Comparison of ENCODE assay signal across 8 cellular contexts in genomic region chrX:48890934-48891401, GRCh38. TPM values are rescaled to one million over a fixed set of nuclear protein-coding genes. Genes with fewer than 3 reads are reported as not detected.
A peak's percentile ranks its signal among the peaks of the same experiment; 100 is the strongest.
DNase-seq lines count a peak whose midpoint lies in the region; ATAC-seq and TF ChIP-seq lines count a peak whose summit lies in the region.

No MANE protein-coding gene starts in this region.

- H3K9me3 ChIP-seq in heart left ventricle = no peaks in the 10 kb centered on the region

- H3K4me3 ChIP-seq in heart left ventricle = peak overlapping the region; percentile 17 to 82 (median 65)
- peak overlapping the region; percentile 43 for H3K4me3 ChIP-seq in retinal pigment epithelial cell (ENCODE audit: low read length)

- peaks cover 0 to 18% (median 4%) of the 10 kb centered on the region in 9 donors for H3K36me3 ChIP-seq in heart left ventricle

- intact Hi-C loops in heart left ventricle (cut with DNase I) = loop anchor here in 6 of 10 donors (5.0 to 10.0 kb wide), 4 partner anchors 86 to 196 kb away; partner anchors contain the start of genes HDAC6 (in 5 of the 6) and SUV39H1 (in 1 of the 6)

- in situ Hi-C loops in ACHN (cut with HindIII; ENCODE audit: low pct_ligation_motif_present, low pct_unique_long_range_greater_than_20kb, low sequenced_read_pairs) = no loop called here

- peak overlapping the region in 11 of 12 donors; percentile 19 to 83 (median 53) for H3K27ac ChIP-seq in heart left ventricle

- H3K4me1 ChIP-seq in heart left ventricle = peaks cover 0 to 9% (median 2%) of the 10 kb centered on the region in 12 donors

- ATAC-seq in GM18867 (IDR thresholded peaks at IDR 0.05; ENCODE audit: unreplicated experiment) = peak; percentile 51
- ATAC-seq in HG03064 (IDR thresholded peaks at IDR 0.05; ENCODE audit: low read depth, unreplicated experiment) = peak; percentile 44
- ATAC-seq in heart left ventricle = peak in 2 of 4 donors; percentile 46 to 50

- TF ChIP-seq POLR2A in heart left ventricle (IDR thresholded peaks at IDR 0.05) = no peak

- TF ChIP-seq CTCF in heart left ventricle (IDR thresholded peaks at IDR 0.05) = no peak
- TF ChIP-seq CTCF in retinal pigment epithelial cell (conservative IDR thresholded peaks at IDR 0.05; ENCODE audit: low read depth, low read length) = no peak

- H3K27me3 ChIP-seq in heart left ventricle = no peaks in the 10 kb centered on the region

- peak; percentile 4 for DNase-seq in ACHN
- peak; percentile 7 for DNase-seq in activated CD4-positive, alpha-beta T cell treated with anti-CD3 and anti-CD28 coated beads, Interleukin-2, amount 50 U/mL, for 1 hour
- DNase-seq in heart left ventricle = no peak
- no peak for DNase-seq in retinal pigment epithelial cell (ENCODE audit: low read depth)
- no peak for DNase-seq in central memory CD4-positive, alpha-beta T cell
- no peak for DNase-seq in cerebellar nuclear complex (lab: John Stamatoyannopoulos, UW)

- 1 to 47% (median 23%) methylated on average over 34 to 35 of the region's 35 CpGs for WGBS in heart left ventricle, 4 donors

RNA-seq across cellular contexts. Expression of gene TIMM17B, which starts 6.6 kb away (rescaled TPM):
- total RNA-seq in heart left ventricle = 10 to 100 TPM; 57.1 to 86.9 (median 71.0) TPM
- 10 to 100 TPM; 74.0 to 91.0 TPM for polyA plus RNA-seq in heart left ventricle

RNA-seq across cellular contexts. Expression of gene PQBP1, which starts 6.8 kb away (rescaled TPM):
- 10 to 100 TPM; 45.3 to 67.0 (median 52.9) TPM for total RNA-seq in heart left ventricle
- polyA plus RNA-seq in heart left ventricle = 10 to 100 TPM; 88.0 to 99.0 TPM

RNA-seq across cellular contexts. Expression of gene SLC35A2, which starts 20.5 kb away (rescaled TPM):
- total RNA-seq in heart left ventricle = 10 to 100 TPM; 10.5 to 23.3 (median 14.4) TPM
- polyA plus RNA-seq in heart left ventricle = 10 to 100 TPM in 1 of 2 donors, 1 to 10 TPM in 1; 6.1 to 28.5 TPM

RNA-seq across cellular contexts. Expression of gene PIM2, which starts 27.9 kb away (rescaled TPM):
- total RNA-seq in heart left ventricle = 10 to 100 TPM in 2 of 9 donors, 1 to 10 TPM in 7; 2.3 to 13.3 (median 3.5) TPM
- 1 to 10 TPM; 2.0 to 5.4 TPM for polyA plus RNA-seq in heart left ventricle

RNA-seq across cellular contexts. Expression of gene PCSK1N, which starts 55.6 kb away (rescaled TPM):
- total RNA-seq in heart left ventricle = 1 to 10 TPM in 2 of 9 donors, under 1 TPM in 1, not detected in 6; 0.67 to 3.9 (median 1.1) TPM
- polyA plus RNA-seq in heart left ventricle = not detected

Comparison
In these comparisons a context has a peak if more than half of its experiments do, and no peak if none do; other contexts are left out.
1. DNase-seq: peak in ACHN (single experiment) and activated CD4-positive, alpha-beta T cell treated with anti-CD3 and anti-CD28 coated beads, Interleukin-2, amount 50 U/mL, for 1 hour (single experiment); none in heart left ventricle (0 of 5), retinal pigment epithelial cell (single experiment), central memory CD4-positive, alpha-beta T cell (single experiment) and cerebellar nuclear complex (0 of 2).